Comparison of ENCODE assay signal across 8 cellular contexts in genomic region chr3:49470714-49471420, GRCh38. TPM values are rescaled to one million over a fixed set of nuclear protein-coding genes. Genes with fewer than 3 reads are reported as not detected.
DNase-seq lines count a peak whose midpoint lies in the region; ATAC-seq, FAIRE-seq and TF ChIP-seq lines count a peak whose summit lies in the region.

No MANE protein-coding gene starts in this region.

- H3K27me3 Mint-ChIP-seq in CD8-positive, alpha-beta memory T cell = no peaks in the 10 kb centered on the region

- H3K9me3 Mint-ChIP-seq in CD8-positive, alpha-beta memory T cell = no peaks in the 10 kb centered on the region

- ATAC-seq in GM19463 (IDR thresholded peaks at IDR 0.05; ENCODE audit: unreplicated experiment) = peak; percentile 21
- ATAC-seq in HepG2 = peak; percentile 41; the same call in 2 of the 3 replicates
- no peak for ATAC-seq in thoracic aorta (ENCODE audit: insufficient number of reproducible peaks, low FRiP score, low read depth)

- peaks cover 25% of the 10 kb centered on the region for H3K4me1 ChIP-seq in CD8-positive, alpha-beta memory T cell (ENCODE audit: insufficient read depth, low read length)
- peaks cover 23% of the 10 kb centered on the region for H3K4me1 ChIP-seq in HUES64 (ENCODE audit: insufficient read depth, low read length)
- peaks cover 51% of the 10 kb centered on the region for H3K4me1 ChIP-seq in HepG2 (ENCODE audit: insufficient read depth, low read length)
- peaks cover 23 to 37% of the 10 kb centered on the region in 2 donors for H3K4me1 ChIP-seq in thoracic aorta (ENCODE audit: control insufficient read depth in 1 of 2, low read depth in 2 of 2)

- peak overlapping the region; percentile 82 for H3K9ac ChIP-seq in HUES64 (ENCODE audit: low read depth, low read length)
- H3K9ac ChIP-seq in HepG2 (ENCODE audit: insufficient read depth, low read depth, low read length) = peak overlapping the region; percentile 88

- H3K4me1 Mint-ChIP-seq in CD8-positive, alpha-beta memory T cell = peaks cover 22 to 28% (median 25%) of the 10 kb centered on the region in 3 donors

- H3K9me3 ChIP-seq in CD8-positive, alpha-beta memory T cell (ENCODE audit: low read length) = no peaks in the 10 kb centered on the region
- H3K9me3 ChIP-seq in HUES64 (ENCODE audit: insufficient read depth, low read depth, low read length) (no peaks in the 10 kb centered on the region), HepG2 (ENCODE audit: low read length) (no peaks in the 10 kb centered on the region), thoracic aorta (no peaks in the 10 kb centered on the region)

- intact Hi-C loops in HepG2 (cut with micrococcal nuclease; ENCODE audit: unreplicated experiment) = loop anchor here (2.0 to 5.0 kb wide), 2 partner anchors 14 to 66 kb away; no protein-coding TSS in a partner anchor

- no peak for TF ChIP-seq POLR2A in HepG2 (IDR thresholded peaks at IDR 0.05; ENCODE audit: insufficient read depth in 1 of 2, low read depth in 2 of 2, low read length in 2 of 2)

- 4% methylated on average over 23 of the region's 23 CpGs for WGBS in HUES64
- WGBS in HepG2 (ENCODE audit: low lambda C conversion rate) = 2% methylated on average over 16 of the region's 23 CpGs

- no peaks in the 10 kb centered on the region for H3K36me3 ChIP-seq in CD8-positive, alpha-beta memory T cell (ENCODE audit: insufficient read depth, low read length)
- H3K36me3 ChIP-seq in HUES64 (ENCODE audit: insufficient read depth, low read length) = peaks cover 4% of the 10 kb centered on the region
- H3K36me3 ChIP-seq in HepG2 (replicated peaks in 1 of 2; ENCODE audit: control insufficient read depth in 1 of 2, insufficient read depth in 2 of 2, low read length in 2 of 2) = 0 out of 5 replicates have a peak, but pooled peaks cover 0 to 2% of the 10 kb centered on the region in 2 experiments
- H3K36me3 ChIP-seq in thoracic aorta = no peaks in the 10 kb centered on the region

- CTCF ChIA-PET in CD8-positive, alpha-beta memory T cell (lab: Charles Lee) = interaction anchor here (0.5 to 1.4 kb wide), 4 partner anchors 9 to 64 kb away, joined by 3 to 5 read pairs (median 3); partner anchors contain the start of genes RHOA and TCTA
- CTCF ChIA-PET in HepG2 (lab: Yijun Ruan, JAX; ENCODE audit: low intra/inter-chr PET ratio, low total read pairs) = no interaction called here

- peak overlapping the region; percentile 84 for H3K4me2 ChIP-seq in HepG2 (ENCODE audit: low read depth, low read length)

- H3K4me3 ChIP-seq in CD8-positive, alpha-beta memory T cell (ENCODE audit: low read length) = peak overlapping the region; percentile 87
- peak overlapping the region; percentile 90 for H3K4me3 ChIP-seq in HUES64 (ENCODE audit: low read length)
- H3K4me3 ChIP-seq in HepG2 (replicated peaks in 1 of 3; ENCODE audit: insufficient read depth in 1 of 3, low read depth in 2 of 3, low read length in 3 of 3) = peak overlapping the region; percentile 65 to 94 (median 82)
- peak overlapping the region; percentile 81 for H3K4me3 ChIP-seq in thoracic aorta

- H3K27me3 ChIP-seq in CD8-positive, alpha-beta memory T cell (ENCODE audit: insufficient read depth, low read length, poor library complexity, severe bottlenecking) = no peaks in the 10 kb centered on the region
- H3K27me3 ChIP-seq in HUES64 (ENCODE audit: insufficient read depth, low read length) (no peaks in the 10 kb centered on the region), HepG2 (ENCODE audit: control insufficient read depth in 1 of 2, insufficient read depth in 2 of 2, low read length in 2 of 2) (no peaks in the 10 kb centered on the region; a peak in 1 of 5 replicates), thoracic aorta (replicated peaks; ENCODE audit: insufficient read depth) (no peaks in the 10 kb centered on the region)

- H4K20me1 ChIP-seq in HepG2 (ENCODE audit: insufficient read depth, low read length) = no peaks in the 10 kb centered on the region

- peak overlapping the region; percentile 86 to 95 (median 90) for H3K4me3 Mint-ChIP-seq in CD8-positive, alpha-beta memory T cell

- DNase-seq in CD8-positive, alpha-beta memory T cell = no peak
- DNase-seq in HepG2 (ENCODE audit: low spot score) (no peak), thoracic aorta (ENCODE audit: low spot score) (no peak), OCI-M2 (lab: John Stamatoyannopoulos, UW; ENCODE audit: unreplicated experiment) (no peak), hippocampal formation (lab: John Stamatoyannopoulos, UW) (no peak)

- H3K27ac Mint-ChIP-seq in CD8-positive, alpha-beta memory T cell = peak overlapping the region; percentile 87 to 98 (median 94)

- no peak for FAIRE-seq in HepG2 (lab: Jason Lieb, UNC)

- POLR2A ChIA-PET in CD8-positive, alpha-beta memory T cell (lab: Charles Lee) = interaction anchor here (1.2 to 2.4 kb wide), 3 partner anchors 42 to 350 kb away, joined by 4 to 23 read pairs (median 4); partner anchors contain the start of genes NICN1, USP19 and USP4
- POLR2A ChIA-PET in HepG2 (lab: Yijun Ruan, JAX) = interaction anchor here (1.0 to 4.8 kb wide), 18 partner anchors 10 to 464 kb away, joined by 3 to 36 read pairs (median 6); partner anchors contain the start of genes QRICH1, RHOA, TCTA and USP4

- no peak for TF ChIP-seq EP300 in HepG2 (IDR thresholded peaks at IDR 0.05; ENCODE audit: low read depth in 2 of 2, low read length in 2 of 2)
- 0 out of 2 replicates have a peak, but pooled peaks have one; percentile 4 for TF ChIP-seq EP300 in HepG2 (CRISPR knock-in tag; IDR thresholded peaks at IDR 0.05; ENCODE audit: borderline replicate concordance)

- TF ChIP-seq CTCF in HepG2 (CRISPR knock-in tag; IDR thresholded peaks at IDR 0.05) = no peak
- TF ChIP-seq CTCF in thoracic aorta (IDR thresholded peaks at IDR 0.05) = no peak

- in situ Hi-C loops in HepG2 (cut with HindIII; ENCODE audit: extremely low pct_ligation_motif_present, low pct_unique_long_range_greater_than_20kb) = no loop called here

- BruUV-seq in HepG2 (replicated peaks; lab: Mats Ljungman, UMichigan) = no TSS peak

- peaks cover 0 to 12% (median 0%) of the 10 kb centered on the region in 3 donors for H3K36me3 Mint-ChIP-seq in CD8-positive, alpha-beta memory T cell

- peak overlapping the region; percentile 82 for H3K27ac ChIP-seq in CD8-positive, alpha-beta memory T cell (ENCODE audit: low read depth, low read length)
- H3K27ac ChIP-seq in HUES64 (ENCODE audit: low read depth, low read length) (peak overlapping the region; percentile 97; the same call in 1 of the 2 replicates), angular gyrus (ENCODE audit: low read depth, low read length) (peak overlapping the region; percentile 89), HepG2 (ENCODE audit: extremely low read length, insufficient read depth, low read length) (peak overlapping the region; percentile 92), thoracic aorta (peak overlapping the region; percentile 94 to 99)

- peaks cover 32% of the 10 kb centered on the region for H3K79me2 ChIP-seq in HepG2 (ENCODE audit: insufficient read depth, low read length)

- no peak for TF ChIP-seq RAD21 in HepG2 (CRISPR knock-in tag; IDR thresholded peaks at IDR 0.05)

- H2AFZ ChIP-seq in HepG2 (ENCODE audit: low read length) = no peak overlapping the region

RNA-seq across cellular contexts. Expression of gene DAG1, which starts 0.8 kb away (rescaled TPM):
- 10 to 100 TPM; 20.9 to 21.2 TPM for total RNA-seq in CD8-positive, alpha-beta memory T cell
- 7.5 TPM for polyA plus RNA-seq in CD8-positive, alpha-beta memory T cell
- 55.8 TPM for polyA plus RNA-seq in HUES64 (2013, experiment 1 of 2)
- 58.5 TPM for polyA plus RNA-seq in HUES64 (2013, experiment 2 of 2)
- total RNA-seq in HepG2 (2016; rRNA removed; fragmentation: Illumina TruSeq; extraction: Trizol) (26.0 and 50.4 TPM in 2 replicates), thoracic aorta (100 to 1,000 TPM in 1 of 2 donors, 10 to 100 TPM in 1; 71.9 to 171 TPM)
- total RNA-seq in HepG2 (2016; cell fraction: cytosol; rRNA removed; fragmentation: Illumina TruSeq; extraction: Trizol; ENCODE audit: low read depth) = 7.6 and 8.6 TPM in 2 replicates
- 23.1 and 46.3 TPM in 2 replicates for total RNA-seq in HepG2 (2016; cell fraction: insoluble cytoplasmic fraction; rRNA removed; fragmentation: Illumina TruSeq; extraction: Trizol)
- 16.0 and 18.5 TPM in 2 replicates for total RNA-seq in HepG2 (2016; cell fraction: membrane; rRNA removed; fragmentation: Illumina TruSeq; extraction: Trizol)
- total RNA-seq in HepG2 (2016; cell fraction: nucleus; rRNA removed; fragmentation: Illumina TruSeq; extraction: Trizol) = 65.8 and 74.0 TPM in 2 replicates
- 47.3 and 49.4 TPM in 2 replicates for polyA plus RNA-seq in HepG2 (2011; rRNA removed)
- polyA plus RNA-seq in HepG2 (2011; cell fraction: cytosol; rRNA removed) = 28.9 and 29.7 TPM in 2 replicates
- polyA plus RNA-seq in HepG2 (2011; cell fraction: nucleus; rRNA removed) = 24.1 and 25.2 TPM in 2 replicates
- polyA plus RNA-seq in HepG2 (2012) = 16.5 and 18.8 TPM in 2 replicates
- polyA plus RNA-seq in HepG2 (2016; cell fraction: cytosol; fragmentation: Illumina TruSeq; extraction: Trizol; ENCODE audit: low read depth) = 3.2 and 3.4 TPM in 2 replicates
- 25.3 and 29.2 TPM in 2 replicates for polyA plus RNA-seq in HepG2 (2016; cell fraction: insoluble cytoplasmic fraction; fragmentation: Illumina TruSeq; extraction: Trizol; ENCODE audit: low read depth)
- polyA plus RNA-seq in HepG2 (2016; cell fraction: membrane; fragmentation: Illumina TruSeq; extraction: Trizol; ENCODE audit: low read depth) = 8.3 and 8.4 TPM in 2 replicates
- polyA plus RNA-seq in HepG2 (2016; cell fraction: nucleus; fragmentation: Illumina TruSeq; extraction: Trizol; ENCODE audit: insufficient read depth, low read depth) = 93.4 and 97.1 TPM in 2 replicates
- 198 and 220 TPM in 2 replicates for polyA minus RNA-seq in HepG2 (2011; rRNA and poly(A)+ RNA removed; ENCODE audit: low replicate concordance)
- polyA minus RNA-seq in HepG2 (2011; cell fraction: cytosol; rRNA and poly(A)+ RNA removed) = 39.7 and 54.7 TPM in 2 replicates
- polyA minus RNA-seq in HepG2 (2011; cell fraction: nucleus; rRNA and poly(A)+ RNA removed) = 16.2 and 17.4 TPM in 2 replicates

RNA-seq across cellular contexts. Expression of gene NICN1, which starts 41.7 kb away (rescaled TPM):
- 10 to 100 TPM; 12.2 to 12.3 TPM for total RNA-seq in CD8-positive, alpha-beta memory T cell
- 7.0 TPM for polyA plus RNA-seq in CD8-positive, alpha-beta memory T cell
- polyA plus RNA-seq in HUES64 (2013, experiment 1 of 2) = 7.3 TPM
- polyA plus RNA-seq in HUES64 (2013, experiment 2 of 2) = 8.7 TPM
- total RNA-seq in HepG2 (2016; rRNA removed; fragmentation: Illumina TruSeq; extraction: Trizol) (9.0 and 11.0 TPM in 2 replicates), thoracic aorta (10 to 100 TPM in 1 of 2 donors, 1 to 10 TPM in 1; 9.8 to 13.5 TPM)
- total RNA-seq in HepG2 (2016; cell fraction: cytosol; rRNA removed; fragmentation: Illumina TruSeq; extraction: Trizol; ENCODE audit: low read depth) = 0.51 and 0.62 TPM in 2 replicates
- 8.7 and 10.9 TPM in 2 replicates for total RNA-seq in HepG2 (2016; cell fraction: insoluble cytoplasmic fraction; rRNA removed; fragmentation: Illumina TruSeq; extraction: Trizol)
- 2.2 and 2.6 TPM in 2 replicates for total RNA-seq in HepG2 (2016; cell fraction: membrane; rRNA removed; fragmentation: Illumina TruSeq; extraction: Trizol)
- 5.7 and 7.5 TPM in 2 replicates for total RNA-seq in HepG2 (2016; cell fraction: nucleus; rRNA removed; fragmentation: Illumina TruSeq; extraction: Trizol)
- polyA plus RNA-seq in HepG2 (2011; rRNA removed) = 18.7 and 21.1 TPM in 2 replicates
- 8.1 and 9.1 TPM in 2 replicates for polyA plus RNA-seq in HepG2 (2011; cell fraction: cytosol; rRNA removed)
- 161 and 166 TPM in 2 replicates for polyA plus RNA-seq in HepG2 (2011; cell fraction: nucleus; rRNA removed)
- polyA plus RNA-seq in HepG2 (2012) = 10.1 and 10.5 TPM in 2 replicates
- 0.82 and 1.3 TPM in 2 replicates for polyA plus RNA-seq in HepG2 (2016; cell fraction: cytosol; fragmentation: Illumina TruSeq; extraction: Trizol; ENCODE audit: low read depth)
- 13.5 and 14.4 TPM in 2 replicates for polyA plus RNA-seq in HepG2 (2016; cell fraction: insoluble cytoplasmic fraction; fragmentation: Illumina TruSeq; extraction: Trizol; ENCODE audit: low read depth)
- 3.7 and 4.2 TPM in 2 replicates for polyA plus RNA-seq in HepG2 (2016; cell fraction: membrane; fragmentation: Illumina TruSeq; extraction: Trizol; ENCODE audit: low read depth)
- 14.6 and 14.9 TPM in 2 replicates for polyA plus RNA-seq in HepG2 (2016; cell fraction: nucleus; fragmentation: Illumina TruSeq; extraction: Trizol; ENCODE audit: insufficient read depth, low read depth)
- polyA minus RNA-seq in HepG2 (2011; rRNA and poly(A)+ RNA removed; ENCODE audit: low replicate concordance) = 14.5 and 30.0 TPM in 2 replicates
- polyA minus RNA-seq in HepG2 (2011; cell fraction: cytosol; rRNA and poly(A)+ RNA removed) = 9.4 and 10.9 TPM in 2 replicates
- polyA minus RNA-seq in HepG2 (2011; cell fraction: nucleus; rRNA and poly(A)+ RNA removed) = 8.9 and 11.8 TPM in 2 replicates

RNA-seq across cellular contexts. Expression of gene AMT, which starts 48.6 kb away (rescaled TPM):
- 1 to 10 TPM; 1.3 to 1.6 TPM for total RNA-seq in CD8-positive, alpha-beta memory T cell
- polyA plus RNA-seq in CD8-positive, alpha-beta memory T cell = 0.62 TPM
- polyA plus RNA-seq in HUES64 (2013, experiment 1 of 2) = 21.2 TPM
- 21.1 TPM for polyA plus RNA-seq in HUES64 (2013, experiment 2 of 2)
- total RNA-seq in HepG2 (2016; rRNA removed; fragmentation: Illumina TruSeq; extraction: Trizol) (32.5 and 35.3 TPM in 2 replicates), thoracic aorta (1 to 10 TPM; 7.0 to 7.2 TPM)
- total RNA-seq in HepG2 (2016; cell fraction: cytosol; rRNA removed; fragmentation: Illumina TruSeq; extraction: Trizol; ENCODE audit: low read depth) = 12.9 and 16.7 TPM in 2 replicates
- 33.2 and 38.6 TPM in 2 replicates for total RNA-seq in HepG2 (2016; cell fraction: insoluble cytoplasmic fraction; rRNA removed; fragmentation: Illumina TruSeq; extraction: Trizol)
- total RNA-seq in HepG2 (2016; cell fraction: membrane; rRNA removed; fragmentation: Illumina TruSeq; extraction: Trizol) = 16.9 and 22.1 TPM in 2 replicates
- total RNA-seq in HepG2 (2016; cell fraction: nucleus; rRNA removed; fragmentation: Illumina TruSeq; extraction: Trizol) = 22.8 and 23.3 TPM in 2 replicates
- polyA plus RNA-seq in HepG2 (2011; rRNA removed) = 59.0 and 59.2 TPM in 2 replicates
- 37.6 and 44.9 TPM in 2 replicates for polyA plus RNA-seq in HepG2 (2011; cell fraction: cytosol; rRNA removed)
- polyA plus RNA-seq in HepG2 (2011; cell fraction: nucleus; rRNA removed) = 201 and 205 TPM in 2 replicates
- polyA plus RNA-seq in HepG2 (2012) = 19.8 and 30.2 TPM in 2 replicates
- 8.3 and 9.4 TPM in 2 replicates for polyA plus RNA-seq in HepG2 (2016; cell fraction: cytosol; fragmentation: Illumina TruSeq; extraction: Trizol; ENCODE audit: low read depth)
- polyA plus RNA-seq in HepG2 (2016; cell fraction: insoluble cytoplasmic fraction; fragmentation: Illumina TruSeq; extraction: Trizol; ENCODE audit: low read depth) = 36.2 and 36.3 TPM in 2 replicates
- 14.7 and 18.6 TPM in 2 replicates for polyA plus RNA-seq in HepG2 (2016; cell fraction: membrane; fragmentation: Illumina TruSeq; extraction: Trizol; ENCODE audit: low read depth)
- polyA plus RNA-seq in HepG2 (2016; cell fraction: nucleus; fragmentation: Illumina TruSeq; extraction: Trizol; ENCODE audit: insufficient read depth, low read depth) = 57.5 and 61.4 TPM in 2 replicates
- 0.72 and 63.8 TPM in 2 replicates for polyA minus RNA-seq in HepG2 (2011; rRNA and poly(A)+ RNA removed; ENCODE audit: low replicate concordance)
- polyA minus RNA-seq in HepG2 (2011; cell fraction: cytosol; rRNA and poly(A)+ RNA removed) = 17.1 and 17.9 TPM in 2 replicates
- 21.5 and 23.1 TPM in 2 replicates for polyA minus RNA-seq in HepG2 (2011; cell fraction: nucleus; rRNA and poly(A)+ RNA removed)

RNA-seq across cellular contexts. Expression of gene TCTA, which starts 58.6 kb away (rescaled TPM):
- 10 to 100 TPM; 21.3 to 23.2 TPM for total RNA-seq in CD8-positive, alpha-beta memory T cell
- 38.4 TPM for polyA plus RNA-seq in CD8-positive, alpha-beta memory T cell
- polyA plus RNA-seq in HUES64 (2013, experiment 1 of 2) = 8.5 TPM
- 7.0 TPM for polyA plus RNA-seq in HUES64 (2013, experiment 2 of 2)
- 6.7 and 8.3 TPM in 2 replicates for total RNA-seq in HepG2 (2016; rRNA removed; fragmentation: Illumina TruSeq; extraction: Trizol)
- 3.9 and 5.0 TPM in 2 replicates for total RNA-seq in HepG2 (2016; cell fraction: cytosol; rRNA removed; fragmentation: Illumina TruSeq; extraction: Trizol; ENCODE audit: low read depth)
- 7.2 and 7.8 TPM in 2 replicates for total RNA-seq in HepG2 (2016; cell fraction: insoluble cytoplasmic fraction; rRNA removed; fragmentation: Illumina TruSeq; extraction: Trizol)
- 10.0 and 10.7 TPM in 2 replicates for total RNA-seq in HepG2 (2016; cell fraction: membrane; rRNA removed; fragmentation: Illumina TruSeq; extraction: Trizol)
- total RNA-seq in HepG2 (2016; cell fraction: nucleus; rRNA removed; fragmentation: Illumina TruSeq; extraction: Trizol) = 5.5 and 6.8 TPM in 2 replicates
- polyA plus RNA-seq in HepG2 (2011; rRNA removed) = 13.2 and 14.0 TPM in 2 replicates
- 11.5 and 14.0 TPM in 2 replicates for polyA plus RNA-seq in HepG2 (2011; cell fraction: cytosol; rRNA removed)
- 8.3 and 12.0 TPM in 2 replicates for polyA plus RNA-seq in HepG2 (2011; cell fraction: nucleus; rRNA removed)
- polyA plus RNA-seq in HepG2 (2012) = 6.6 and 7.1 TPM in 2 replicates
- polyA plus RNA-seq in HepG2 (2016; cell fraction: cytosol; fragmentation: Illumina TruSeq; extraction: Trizol; ENCODE audit: low read depth) = 6.2 and 6.7 TPM in 2 replicates
- 10.5 and 11.0 TPM in 2 replicates for polyA plus RNA-seq in HepG2 (2016; cell fraction: insoluble cytoplasmic fraction; fragmentation: Illumina TruSeq; extraction: Trizol; ENCODE audit: low read depth)
- polyA plus RNA-seq in HepG2 (2016; cell fraction: membrane; fragmentation: Illumina TruSeq; extraction: Trizol; ENCODE audit: low read depth) = 11.6 and 12.6 TPM in 2 replicates
- polyA plus RNA-seq in HepG2 (2016; cell fraction: nucleus; fragmentation: Illumina TruSeq; extraction: Trizol; ENCODE audit: insufficient read depth, low read depth) = 15.5 and 16.4 TPM in 2 replicates
- 21.6 and 54.5 TPM in 2 replicates for polyA minus RNA-seq in HepG2 (2011; rRNA and poly(A)+ RNA removed; ENCODE audit: low replicate concordance)
- polyA minus RNA-seq in HepG2 (2011; cell fraction: cytosol; rRNA and poly(A)+ RNA removed) = 3.4 and 4.5 TPM in 2 replicates
- polyA minus RNA-seq in HepG2 (2011; cell fraction: nucleus; rRNA and poly(A)+ RNA removed) = 11.6 and 15.8 TPM in 2 replicates
- total RNA-seq in thoracic aorta = 10 to 100 TPM; 25.7 to 32.4 TPM

RNA-seq across cellular contexts. Expression of gene RHOA, which starts 59.1 kb away (rescaled TPM):
- total RNA-seq in CD8-positive, alpha-beta memory T cell = 100 to 1,000 TPM; 478 to 506 TPM
- polyA plus RNA-seq in CD8-positive, alpha-beta memory T cell = 678 TPM
- polyA plus RNA-seq in HUES64 (2013, experiment 1 of 2) = 336 TPM
- polyA plus RNA-seq in HUES64 (2013, experiment 2 of 2) = 381 TPM
- total RNA-seq in HepG2 (2016; rRNA removed; fragmentation: Illumina TruSeq; extraction: Trizol) = 177 and 258 TPM in 2 replicates
- 50.5 and 58.1 TPM in 2 replicates for total RNA-seq in HepG2 (2016; cell fraction: cytosol; rRNA removed; fragmentation: Illumina TruSeq; extraction: Trizol; ENCODE audit: low read depth)
- total RNA-seq in HepG2 (2016; cell fraction: insoluble cytoplasmic fraction; rRNA removed; fragmentation: Illumina TruSeq; extraction: Trizol) = 183 and 252 TPM in 2 replicates
- total RNA-seq in HepG2 (2016; cell fraction: membrane; rRNA removed; fragmentation: Illumina TruSeq; extraction: Trizol) = 129 and 135 TPM in 2 replicates
- 83.6 and 89.9 TPM in 2 replicates for total RNA-seq in HepG2 (2016; cell fraction: nucleus; rRNA removed; fragmentation: Illumina TruSeq; extraction: Trizol)
- polyA plus RNA-seq in HepG2 (2011; rRNA removed) = 117 and 131 TPM in 2 replicates
- polyA plus RNA-seq in HepG2 (2011; cell fraction: cytosol; rRNA removed) = 162 and 178 TPM in 2 replicates
- 76.7 and 78.5 TPM in 2 replicates for polyA plus RNA-seq in HepG2 (2011; cell fraction: nucleus; rRNA removed)
- polyA plus RNA-seq in HepG2 (2012) = 241 and 267 TPM in 2 replicates
- 79.3 and 88.5 TPM in 2 replicates for polyA plus RNA-seq in HepG2 (2016; cell fraction: cytosol; fragmentation: Illumina TruSeq; extraction: Trizol; ENCODE audit: low read depth)
- 399 and 414 TPM in 2 replicates for polyA plus RNA-seq in HepG2 (2016; cell fraction: insoluble cytoplasmic fraction; fragmentation: Illumina TruSeq; extraction: Trizol; ENCODE audit: low read depth)
- polyA plus RNA-seq in HepG2 (2016; cell fraction: membrane; fragmentation: Illumina TruSeq; extraction: Trizol; ENCODE audit: low read depth) = 155 and 170 TPM in 2 replicates
- polyA plus RNA-seq in HepG2 (2016; cell fraction: nucleus; fragmentation: Illumina TruSeq; extraction: Trizol; ENCODE audit: insufficient read depth, low read depth) = 173 and 175 TPM in 2 replicates
- 235 and 368 TPM in 2 replicates for polyA minus RNA-seq in HepG2 (2011; rRNA and poly(A)+ RNA removed; ENCODE audit: low replicate concordance)
- 201 and 223 TPM in 2 replicates for polyA minus RNA-seq in HepG2 (2011; cell fraction: cytosol; rRNA and poly(A)+ RNA removed)
- polyA minus RNA-seq in HepG2 (2011; cell fraction: nucleus; rRNA and poly(A)+ RNA removed) = 42.7 and 56.9 TPM in 2 replicates
- total RNA-seq in thoracic aorta = 100 to 1,000 TPM; 524 to 630 TPM
